In the genomic region with DNA sequence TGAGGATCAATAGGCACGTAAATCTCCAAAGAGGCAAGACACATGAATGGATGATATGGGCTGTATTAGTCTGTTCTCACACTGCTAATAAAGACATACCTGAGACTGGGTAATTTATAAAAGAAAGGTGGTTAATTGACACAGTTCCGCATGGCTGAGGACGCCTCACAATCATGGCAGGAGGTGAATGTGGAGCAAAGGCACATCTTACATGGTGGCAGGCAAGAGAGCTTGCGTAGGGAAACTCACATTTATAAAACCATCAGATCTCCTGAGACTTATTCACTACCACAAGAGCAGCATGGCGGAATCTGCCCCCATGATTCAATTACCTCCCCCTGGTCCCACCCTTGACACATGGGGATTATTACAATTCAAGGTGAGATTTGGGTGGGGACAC, we compare ENCODE assay signal across 2 cellular contexts. TPM values are rescaled to one million over a fixed set of nuclear protein-coding genes. Genes with fewer than 3 reads are reported as not detected.
"Had no signal": no experiment of that assay in that cellular context is flagged by ENCODE, and none has a peak within 500 bp of the region (broad histone marks: within the 10 kb centered on the region; RNA-seq: fewer than 3 reads in every experiment).

No MANE protein-coding gene starts in this region.

RNA-seq across cellular contexts. Expression of gene UCN3, which starts 14.4 kb away (rescaled TPM):
- total RNA-seq: G401, GM12878 had no signal
- polyA plus RNA-seq: GM12878 had no signal

RNA-seq across cellular contexts. Expression of gene TUBAL3, which starts 25.4 kb away (rescaled TPM):
- total RNA-seq: G401, GM12878 had no signal
